ENCODE assay signal across 30 cellular contexts in genomic region chr17:55212880-55213279, GRCh38. TPM values are rescaled to one million over a fixed set of nuclear protein-coding genes. Genes with fewer than 3 reads are reported as not detected.
"Had no signal": no experiment of that assay in that cellular context is flagged by ENCODE, and none has a peak within 500 bp of the region (broad histone marks: within the 10 kb centered on the region; RNA-seq: fewer than 3 reads in every experiment).

No MANE protein-coding gene starts in this region.

- H2AFZ ChIP-seq: neural progenitor cell had no signal

- FAIRE-seq: islet of Langerhans, kidney, urothelium cell line had no signal

- H3K9me3 ChIP-seq: left ventricle myocardium inferior, neutrophil, ovary, right atrium auricular region, stomach, testis, thyroid gland, transverse colon, upper lobe of right lung had no signal

- H3K27ac ChIP-seq: left ventricle myocardium inferior, neural progenitor cell, neutrophil, ovary, right atrium auricular region, skin epidermis, stomach, testis, thyroid gland, transverse colon, upper lobe of right lung had no signal

- H3K27ac Mint-ChIP-seq: immature natural killer cell; mesothelial cell of epicardium; naive B cell; natural killer cell; nephron progenitor cell; neural progenitor cell; progenitor cell of endocrine pancreas; stimulated activated naive B cell treated with anti-CD40 and anti-IgM and Interleukin-4, amounts not matched to agents 10 μg/mL and 1 μg/mL and 100 μg/mL, for 72 hours had no signal

- H3K36me3 ChIP-seq: left ventricle myocardium inferior, neural progenitor cell, neutrophil, ovary, right atrium auricular region, stomach, thyroid gland, transverse colon, upper lobe of right lung had no signal

- H3K27me3 Mint-ChIP-seq: progenitor cell of endocrine pancreas had no signal

- H3K4me3 Mint-ChIP-seq: immature natural killer cell; mesothelial cell of epicardium; naive B cell; natural killer cell; nephron progenitor cell; neural progenitor cell; stimulated activated naive B cell treated with anti-CD40 and anti-IgM and Interleukin-4, amounts not matched to agents 10 μg/mL and 1 μg/mL and 100 μg/mL, for 72 hours had no signal

- H3K9ac ChIP-seq: neural progenitor cell had no signal

- H3K4me2 ChIP-seq: neural progenitor cell had no signal

- H3K4me1 ChIP-seq: left ventricle myocardium inferior, neural progenitor cell, right atrium auricular region, stomach, testis, thyroid gland, transverse colon, upper lobe of right lung had no signal

- ATAC-seq: natural killer cell; sciatic nerve; stimulated activated naive B cell treated with anti-CD40 and anti-IgM and Interleukin-4, amounts not matched to agents 10 μg/mL and 1 μg/mL and 100 μg/mL, for 72 hours; stimulated activated naive CD8-positive, alpha-beta T cell treated with anti-CD3 and anti-CD28 coated beads, Interleukin-15, Interleukin-2, amounts not matched to agents 100 U/mL and 50 U/mL, for 24 hours; upper lobe of right lung had no signal

- H3K36me3 Mint-ChIP-seq: immature natural killer cell; naive B cell; natural killer cell; neural progenitor cell; stimulated activated naive B cell treated with anti-CD40 and anti-IgM and Interleukin-4, amounts not matched to agents 10 μg/mL and 1 μg/mL and 100 μg/mL, for 72 hours had no signal

- H3K4me1 Mint-ChIP-seq: immature natural killer cell, natural killer cell, nephron progenitor cell, neural progenitor cell had no signal

- H3K9me3 Mint-ChIP-seq: natural killer cell; stimulated activated naive B cell treated with anti-CD40 and anti-IgM and Interleukin-4, amounts not matched to agents 10 μg/mL and 1 μg/mL and 100 μg/mL, for 72 hours had no signal

- H3K4me3 ChIP-seq: left ventricle myocardium inferior, lung, neural progenitor cell, ovary, right atrium auricular region, skin epidermis, stomach, testis, thyroid gland, transverse colon, upper lobe of right lung had no signal

- H3K27me3 ChIP-seq: neural progenitor cell, neutrophil, ovary, right atrium auricular region, stomach, testis, thyroid gland, transverse colon, upper lobe of right lung had no signal

- DNase-seq: hypothalamus; immature natural killer cell; kidney; left ventricle myocardium inferior; mesendoderm; naive B cell; natural killer cell; nephron progenitor cell; ovary; stimulated activated CD4-positive, alpha-beta T cell treated with anti-CD3 and anti-CD28 coated beads, Interleukin-12 subunit alpha, Interleukin-12 subunit beta, amount 100 ng/mL, for 4 hours; stimulated activated CD4-positive, alpha-beta T cell treated with anti-CD3 and anti-CD28 coated beads, Interleukin-15, amount 100 ng/mL, for 24 hours; stimulated activated CD4-positive, alpha-beta T cell treated with anti-CD3 and anti-CD28 coated beads, Interleukin-2, amount 100 ng/mL, for 24 hours; stimulated activated CD4-positive, alpha-beta T cell treated with anti-CD3 and anti-CD28 coated beads, Interleukin-4, amount 100 ng/mL, for 1 hour; stimulated activated naive B cell treated with anti-CD40 and anti-IgM and Interleukin-4, amounts not matched to agents 10 μg/mL and 1 μg/mL and 100 μg/mL, for 72 hours; stimulated activated naive CD8-positive, alpha-beta T cell treated with anti-CD3 and anti-CD28 coated beads, Interleukin-15, Interleukin-2, amounts not matched to agents 100 U/mL and 50 U/mL, for 24 hours; stomach; testis; thyroid gland; transverse colon; upper lobe of right lung had no signal

RNA-seq across cellular contexts. Expression of gene HLF, which starts 51.9 kb away (rescaled TPM):
- polyA plus RNA-seq: immature natural killer cell had no signal
